Comparison of ENCODE assay signal across 20 cellular contexts in genomic region chr2:108106746-108107145, GRCh38.
"Had no signal": no experiment of that assay in that cellular context is flagged by ENCODE, and none has a peak within 500 bp of the region (broad histone marks: within the 10 kb centered on the region; RNA-seq: fewer than 3 reads in every experiment).

No MANE protein-coding gene starts in this region.

- H3K79me2 ChIP-seq: hepatocyte had no signal

- H3K4me1 ChIP-seq: esophagus muscularis mucosa, left lung, pancreas, sigmoid colon, spleen, suprapubic skin had no signal

- H2AFZ ChIP-seq: hepatocyte had no signal

- H3K27ac Mint-ChIP-seq: activated CD4-positive, alpha-beta memory T cell treated with anti-CD3 and anti-CD28 coated beads for 36 hours; activated CD4-positive, alpha-beta T cell treated with anti-CD3 and anti-CD28 coated beads for 36 hours; activated CD8-positive, alpha-beta memory T cell treated with anti-CD3 and anti-CD28 coated beads, Interleukin-2, amount 10 ng/mL, durations not matched to agents 7 days and 5 days; activated naive CD8-positive, alpha-beta T cell; activated T-cell treated with anti-CD3 and anti-CD28 coated beads, Interleukin-2, amount 50 U/mL, for 24 hours; naive B cell; stimulated activated naive CD8-positive, alpha-beta T cell treated with anti-CD3 and anti-CD28 coated beads, Interleukin-15, Interleukin-2, amounts not matched to agents 100 ng/mL and 50 ng/mL, for 24 hours; T-helper 17 cell had no signal

- DNase-seq: activated CD4-positive, alpha-beta memory T cell treated with anti-CD3 and anti-CD28 coated beads for 36 hours; activated CD4-positive, alpha-beta T cell treated with anti-CD3 and anti-CD28 coated beads for 36 hours; activated CD8-positive, alpha-beta memory T cell treated with anti-CD3 and anti-CD28 coated beads, Interleukin-2, amount 10 ng/mL, durations not matched to agents 7 days and 5 days; activated effector memory CD4-positive, alpha-beta T cell treated with Interleukin-2 at 50 U/mL for 16 hours; activated T-cell treated with anti-CD3 and anti-CD28 coated beads, Interleukin-2, amount 50 U/mL, for 24 hours; amniotic stem cell; left lung; mammary epithelial cell; naive B cell; pancreas; sigmoid colon; spleen; T-helper 17 cell; trophoblast cell; WERI-Rb-1 had no signal

- H3K4me3 ChIP-seq: esophagus muscularis mucosa, hepatocyte, left lung, pancreas, sigmoid colon, spleen, suprapubic skin had no signal

- H3K4me2 ChIP-seq: hepatocyte had no signal

- H3K36me3 ChIP-seq: esophagus muscularis mucosa, left lung, pancreas, sigmoid colon, spleen, suprapubic skin, WERI-Rb-1 had no signal

- ATAC-seq: activated CD4-positive, alpha-beta T cell treated with anti-CD3 and anti-CD28 coated beads for 36 hours; activated CD8-positive, alpha-beta memory T cell treated with anti-CD3 and anti-CD28 coated beads, Interleukin-2, amount 10 ng/mL, durations not matched to agents 7 days and 5 days; left lung; pancreas; T-helper 17 cell had no signal

- H3K4me3 Mint-ChIP-seq: activated CD4-positive, alpha-beta memory T cell treated with anti-CD3 and anti-CD28 coated beads for 36 hours; activated CD4-positive, alpha-beta T cell treated with anti-CD3 and anti-CD28 coated beads for 36 hours; activated CD8-positive, alpha-beta memory T cell treated with anti-CD3 and anti-CD28 coated beads, Interleukin-2, amount 10 ng/mL, durations not matched to agents 7 days and 5 days; activated naive CD8-positive, alpha-beta T cell; activated T-cell treated with anti-CD3 and anti-CD28 coated beads, Interleukin-2, amount 50 U/mL, for 24 hours; naive B cell; stimulated activated naive CD8-positive, alpha-beta T cell treated with anti-CD3 and anti-CD28 coated beads, Interleukin-15, Interleukin-2, amounts not matched to agents 100 ng/mL and 50 ng/mL, for 24 hours had no signal

- H3K36me3 Mint-ChIP-seq: activated CD4-positive, alpha-beta memory T cell treated with anti-CD3 and anti-CD28 coated beads for 36 hours; activated CD8-positive, alpha-beta memory T cell treated with anti-CD3 and anti-CD28 coated beads, Interleukin-2, amount 10 ng/mL, durations not matched to agents 7 days and 5 days; activated naive CD8-positive, alpha-beta T cell; naive B cell had no signal

- H3K27me3 Mint-ChIP-seq: activated CD8-positive, alpha-beta memory T cell treated with anti-CD3 and anti-CD28 coated beads, Interleukin-2, amount 10 ng/mL, durations not matched to agents 7 days and 5 days; activated naive CD8-positive, alpha-beta T cell; activated T-cell treated with anti-CD3 and anti-CD28 coated beads, Interleukin-2, amount 50 U/mL, for 24 hours; naive B cell; T-helper 17 cell had no signal

- H3K4me1 Mint-ChIP-seq: activated CD4-positive, alpha-beta T cell treated with anti-CD3 and anti-CD28 coated beads for 36 hours; activated CD8-positive, alpha-beta memory T cell treated with anti-CD3 and anti-CD28 coated beads, Interleukin-2, amount 10 ng/mL, durations not matched to agents 7 days and 5 days; naive B cell; T-helper 17 cell had no signal

- H3K27ac ChIP-seq: esophagus muscularis mucosa, hepatocyte, left lung, pancreas, sigmoid colon, spleen, suprapubic skin, WERI-Rb-1 had no signal

- H3K9me3 ChIP-seq: pancreas, sigmoid colon, suprapubic skin had no signal

- H3K27me3 ChIP-seq: esophagus muscularis mucosa, hepatocyte, left lung, pancreas, sigmoid colon, suprapubic skin had no signal
